ENCODE assay signal across 16 cellular contexts in the genomic region with DNA sequence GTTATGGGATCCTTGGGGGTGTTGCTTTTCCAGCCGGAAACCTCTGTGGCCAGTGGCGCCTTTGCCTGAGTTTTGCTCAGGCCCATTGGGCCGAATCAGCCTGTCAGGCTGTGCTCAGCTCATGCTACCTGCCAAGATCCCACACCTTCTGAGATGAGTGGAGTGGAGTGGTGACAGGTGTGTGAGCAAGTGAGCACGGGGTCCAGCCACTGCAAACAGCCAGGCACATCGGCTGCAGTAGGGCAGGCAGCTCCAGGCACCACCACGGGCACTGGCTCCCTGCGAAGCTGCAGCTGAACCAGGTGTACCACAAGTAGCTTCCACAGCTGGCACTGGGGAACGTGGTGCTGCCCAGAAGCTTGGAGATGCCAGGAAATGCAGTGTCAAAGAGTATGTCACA.
"Had no signal": no experiment of that assay in that cellular context is flagged by ENCODE, and none has a peak within 500 bp of the region (broad histone marks: within the 10 kb centered on the region; RNA-seq: fewer than 3 reads in every experiment).

No MANE protein-coding gene starts in this region.

- H3K27me3 Mint-ChIP-seq: dendritic cell treated with granulocyte-macrophage colony-stimulating factor and Interleukin-4, amounts not matched to agents 40 ng/mL and 50 ng/mL, for 4 days; naive B cell had no signal

- H3K4me3 ChIP-seq: hepatocyte, psoas muscle, right lobe of liver, transverse colon, vagina had no signal

- H3K79me2 ChIP-seq: hepatocyte had no signal

- H3K9me3 ChIP-seq: psoas muscle, right lobe of liver, transverse colon, vagina had no signal

- H3K27ac Mint-ChIP-seq: dendritic cell treated with granulocyte-macrophage colony-stimulating factor and Interleukin-4, amounts not matched to agents 40 ng/mL and 50 ng/mL, for 4 days; naive B cell; nephron; stimulated activated effector memory CD8-positive, alpha-beta T cell treated with anti-CD3 and anti-CD28 coated beads, Interleukin-12 subunit alpha, Interleukin-12 subunit beta, amount 100 ng/mL, for 72 hours had no signal

- H3K27me3 ChIP-seq: foreskin keratinocyte, hepatocyte, right lobe of liver, transverse colon, vagina had no signal

- H3K36me3 ChIP-seq: transverse colon, vagina had no signal

- H2AFZ ChIP-seq: hepatocyte had no signal

- H3K4me1 Mint-ChIP-seq: naive B cell; nephron; stimulated activated effector memory CD8-positive, alpha-beta T cell treated with anti-CD3 and anti-CD28 coated beads, Interleukin-12 subunit alpha, Interleukin-12 subunit beta, amount 100 ng/mL, for 72 hours had no signal

- H3K4me1 ChIP-seq: foreskin keratinocyte, psoas muscle, transverse colon, vagina had no signal

- ATAC-seq: psoas muscle; stimulated activated effector memory CD8-positive, alpha-beta T cell treated with anti-CD3 and anti-CD28 coated beads, Interleukin-12 subunit alpha, Interleukin-12 subunit beta, amount 100 ng/mL, for 72 hours had no signal

- H3K27ac ChIP-seq: foreskin keratinocyte, hepatocyte, psoas muscle, right lobe of liver, transverse colon, vagina had no signal

- H3K4me2 ChIP-seq: hepatocyte had no signal

- H3K9me3 Mint-ChIP-seq: dendritic cell treated with granulocyte-macrophage colony-stimulating factor and Interleukin-4, amounts not matched to agents 40 ng/mL and 50 ng/mL, for 4 days; naive B cell; nephron; stimulated activated effector memory CD8-positive, alpha-beta T cell treated with anti-CD3 and anti-CD28 coated beads, Interleukin-12 subunit alpha, Interleukin-12 subunit beta, amount 100 ng/mL, for 72 hours had no signal

- H3K4me3 Mint-ChIP-seq: dendritic cell treated with granulocyte-macrophage colony-stimulating factor and Interleukin-4, amounts not matched to agents 40 ng/mL and 50 ng/mL, for 4 days; naive B cell; nephron; stimulated activated effector memory CD8-positive, alpha-beta T cell treated with anti-CD3 and anti-CD28 coated beads, Interleukin-12 subunit alpha, Interleukin-12 subunit beta, amount 100 ng/mL, for 72 hours had no signal

- DNase-seq: foreskin keratinocyte; head of caudate nucleus; kidney; naive B cell; psoas muscle; retina; right lobe of liver; stimulated activated CD4-positive, alpha-beta T cell treated with anti-CD3 and anti-CD28 coated beads, Interleukin-4, amount 100 ng/mL, for 1 hour; stimulated activated CD8-positive, alpha-beta memory T cell treated with anti-CD3 and anti-CD28 coated beads, Interleukin-4, amount 100 ng/mL, for 48 hours; stimulated activated naive CD8-positive, alpha-beta T cell treated with anti-CD3 and anti-CD28 coated beads, Interleukin-15, Interleukin-2, amounts not matched to agents 100 U/mL and 50 U/mL, for 24 hours; transverse colon had no signal
